ENCODE assay signal across 10 cellular contexts in genomic region chr3:5181479-5182141, GRCh38. TPM values are rescaled to one million over a fixed set of nuclear protein-coding genes. Genes with fewer than 3 reads are reported as not detected.
A peak's percentile ranks its signal among the peaks of the same experiment; 100 is the strongest.
DNase-seq lines count a peak whose midpoint lies in the region; ATAC-seq lines count a peak whose summit lies in the region.
"Had no signal": no experiment of that assay in that cellular context is flagged by ENCODE, and none has a peak within 500 bp of the region (broad histone marks: within the 10 kb centered on the region; RNA-seq: fewer than 3 reads in every experiment).

No MANE protein-coding gene starts in this region.

- POLR2A ChIA-PET in naive thymus-derived CD4-positive, alpha-beta T cell (lab: Charles Lee): interaction anchor here (1.3 to 3.5 kb wide), 2 partner anchors 9 to 14 kb away, joined by 6 to 17 read pairs; no protein-coding TSS in a partner anchor

- no peaks in the 10 kb centered on the region for H3K27me3 Mint-ChIP-seq in naive thymus-derived CD4-positive, alpha-beta T cell

- peak overlapping the region in 7 of 9 donors; percentile 55 to 89 (median 73) for H3K27ac Mint-ChIP-seq in naive thymus-derived CD4-positive, alpha-beta T cell

- no peaks in the 10 kb centered on the region for H3K9me3 Mint-ChIP-seq in naive thymus-derived CD4-positive, alpha-beta T cell

- H3K4me1 ChIP-seq in naive thymus-derived CD4-positive, alpha-beta T cell (ENCODE audit: control insufficient read depth in 2 of 2, insufficient read depth in 2 of 2, low read length in 2 of 2): peaks cover 0 to 8% of the 10 kb centered on the region in 2 donors

- peaks cover 5 to 39% (median 31%) of the 10 kb centered on the region in 7 donors for H3K4me1 Mint-ChIP-seq in naive thymus-derived CD4-positive, alpha-beta T cell

- H3K4me3 ChIP-seq in naive thymus-derived CD4-positive, alpha-beta T cell (ENCODE audit: low read length): no peak overlapping the region
- H3K4me3 ChIP-seq: skin epidermis had no signal

- in situ Hi-C loops in ACHN (cut with HindIII; ENCODE audit: low pct_ligation_motif_present, low pct_unique_long_range_greater_than_20kb, low sequenced_read_pairs): no loop called here

- H3K36me3 Mint-ChIP-seq in naive thymus-derived CD4-positive, alpha-beta T cell: peaks cover 3 to 21% (median 18%) of the 10 kb centered on the region in 5 donors

- H3K27ac ChIP-seq in naive thymus-derived CD4-positive, alpha-beta T cell (ENCODE audit: low read depth, low read length): no peak overlapping the region
- H3K27ac ChIP-seq: skin epidermis had no signal

- CTCF ChIA-PET in naive thymus-derived CD4-positive, alpha-beta T cell (lab: Charles Lee): interaction anchor here (1.1 kb wide), 1 partner anchor 30 kb away, joined by 4 read pairs; no protein-coding TSS in a partner anchor

- H3K9me3 ChIP-seq in naive thymus-derived CD4-positive, alpha-beta T cell (ENCODE audit: control insufficient read depth in 2 of 3, low read length in 3 of 3): no peaks in the 10 kb centered on the region

- H3K4me3 Mint-ChIP-seq in naive thymus-derived CD4-positive, alpha-beta T cell: peak overlapping the region in 1 of 10 donors; percentile 25

- intact Hi-C loops in naive thymus-derived CD4-positive, alpha-beta T cell (cut with micrococcal nuclease): loop anchor here in 1 of 2 donors (10.0 kb wide), 1 partner anchor 457 kb away; no protein-coding TSS in a partner anchor

- peaks cover 8 to 31% (median 12%) of the 10 kb centered on the region in 3 experiments for H3K36me3 ChIP-seq in naive thymus-derived CD4-positive, alpha-beta T cell (ENCODE audit: control insufficient read depth in 2 of 3, insufficient read depth in 3 of 3, low read length in 3 of 3)

- H3K27me3 ChIP-seq in naive thymus-derived CD4-positive, alpha-beta T cell (ENCODE audit: control insufficient read depth in 2 of 2, insufficient read depth in 2 of 2, low read length in 2 of 2): no peaks in the 10 kb centered on the region

- ATAC-seq in GM18873 (IDR thresholded peaks at IDR 0.05; ENCODE audit: low FRiP score, unreplicated experiment) (peak; percentile 80), GM21786 (IDR thresholded peaks at IDR 0.05; ENCODE audit: unreplicated experiment) (peak; percentile 71), HG03521 (IDR thresholded peaks at IDR 0.05; ENCODE audit: unreplicated experiment) (peak; percentile 78)
- peak; percentile 59 for ATAC-seq in naive thymus-derived CD4-positive, alpha-beta T cell

- no peak for DNase-seq in naive thymus-derived CD4-positive, alpha-beta T cell
- DNase-seq in GM03348 (ENCODE audit: low spot score) (no peak), DMS153 treated with DMSO at 0.1 percent for 48 hours (lab: John Stamatoyannopoulos, UW; ENCODE audit: unreplicated experiment) (no peak), ACHN (no peak)
- DNase-seq: activated CD4-positive, alpha-beta T cell treated with anti-CD3 and anti-CD28 coated beads, Interleukin-2, amount 50 U/mL, for 48 hours; NCI-H524 had no signal

RNA-seq across cellular contexts. Expression of gene EDEM1, which starts 5.9 kb away (rescaled TPM):
- total RNA-seq in naive thymus-derived CD4-positive, alpha-beta T cell: 100 to 1,000 TPM in 4 of 5 experiments, 10 to 100 TPM in 1; 97.3 to 138 (median 126) TPM
- polyA plus RNA-seq in naive thymus-derived CD4-positive, alpha-beta T cell: 10 to 100 TPM; 41.9 to 50.1 TPM

RNA-seq across cellular contexts. Expression of gene ARL8B, which starts 59.5 kb away (rescaled TPM):
- total RNA-seq in naive thymus-derived CD4-positive, alpha-beta T cell: 10 to 100 TPM; 43.7 to 61.6 (median 48.4) TPM
- polyA plus RNA-seq in naive thymus-derived CD4-positive, alpha-beta T cell: 10 to 100 TPM; 43.7 to 66.1 TPM
